Comparison of ENCODE assay signal across 7 cellular contexts in the genomic region with DNA sequence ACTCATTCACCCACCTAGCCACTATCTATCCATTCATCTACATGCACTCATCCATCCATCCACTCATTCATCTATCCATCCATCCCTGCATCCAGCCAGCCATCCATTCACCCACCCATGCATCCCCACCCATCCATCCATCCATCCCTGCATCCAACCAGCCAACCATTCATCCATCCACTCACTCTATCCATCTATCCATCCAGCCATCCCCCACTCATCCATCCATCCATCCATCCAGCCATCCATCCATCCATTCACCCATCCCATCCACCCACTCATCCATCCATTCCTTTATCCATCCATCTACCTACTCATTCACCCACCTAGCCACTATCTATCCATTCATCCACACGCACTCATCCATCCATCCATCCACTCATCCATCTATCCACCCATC.
"Had no signal": no experiment of that assay in that cellular context is flagged by ENCODE, and none has a peak within 500 bp of the region (broad histone marks: within the 10 kb centered on the region; RNA-seq: fewer than 3 reads in every experiment).

No MANE protein-coding gene starts in this region.

- H3K4me3 ChIP-seq: GM23338, HAP-1 had no signal

- H3K36me3 ChIP-seq: HAP-1 had no signal

- DNase-seq: H7, Karpas-422, KBM-7 had no signal

- H3K9ac ChIP-seq: KMS-11 had no signal

- H3K4me2 ChIP-seq: GM23338, KMS-11 had no signal

- H3K9me3 ChIP-seq: HAP-1 had no signal

- H3K4me1 ChIP-seq: HAP-1 had no signal

- H3K27ac ChIP-seq: HL-60, KMS-11 had no signal

- H2AFZ ChIP-seq: GM23338 had no signal
